ENCODE assay signal across 8 cellular contexts in genomic region chr3:129490273-129490675, GRCh38. TPM values are rescaled to one million over a fixed set of nuclear protein-coding genes. Genes with fewer than 3 reads are reported as not detected.
DNase-seq lines count a peak whose midpoint lies in the region; ATAC-seq, FAIRE-seq and TF ChIP-seq lines count a peak whose summit lies in the region.

No MANE protein-coding gene starts in this region.

- no peak for FAIRE-seq in H54 (lab: Jason Lieb, UNC)

- no peaks in the 10 kb centered on the region for H4K20me1 ChIP-seq in DOHH2 (ENCODE audit: control insufficient read depth, insufficient read depth, low read depth, low read length)

- H3K27me3 ChIP-seq in DOHH2 (ENCODE audit: control insufficient read depth, low read length), result no peaks in the 10 kb centered on the region
- no peaks in the 10 kb centered on the region for H3K27me3 ChIP-seq in heart right ventricle
- H3K27me3 ChIP-seq in vagina, result no peaks in the 10 kb centered on the region

- no peak overlapping the region for H3K4me2 ChIP-seq in DOHH2 (ENCODE audit: low read length)

- H3K27ac ChIP-seq in DOHH2 (ENCODE audit: low read depth, low read length), result no peak overlapping the region
- H3K27ac ChIP-seq in heart right ventricle, result peak overlapping the region in 9 of 10 donors; percentile 54 to 87 (median 76)
- H3K27ac ChIP-seq in vagina, result peak overlapping the region; percentile 94

- H3K4me3 ChIP-seq in DOHH2 (ENCODE audit: low read length) (no peak overlapping the region), NB4 (ENCODE audit: low read depth, low read length) (no peak overlapping the region), heart right ventricle (no peak overlapping the region), vagina (no peak overlapping the region)

- intact Hi-C loops in heart right ventricle (cut with DNase I) (loop anchor here in 9 of 10 donors (2.0 to 10.0 kb wide), 13 partner anchors 105 to 445 kb away; partner anchors contain the start of gene PLXND1 (in 4 of the 9)), posterior cingulate gyrus (cut with DNase I) (loop anchor here (2.0 to 5.0 kb wide), 4 partner anchors 117 to 447 kb away; partner anchors contain the start of gene PLXND1), vagina (cut with DNase I) (loop anchor here (5.0 kb wide), 1 partner anchor 122 kb away; no protein-coding TSS in a partner anchor)

- TF ChIP-seq CTCF in DOHH2 (IDR thresholded peaks at IDR 0.05; ENCODE audit: low read depth, low read length, poor library complexity, severe bottlenecking) (peak; percentile 86), NB4 (IDR thresholded peaks at IDR 0.05; ENCODE audit: low read depth, low read length) (peak; percentile 78), heart right ventricle (IDR thresholded peaks at IDR 0.05) (peak; percentile 78 to 96 (median 90)), vagina (IDR thresholded peaks at IDR 0.05) (peak; percentile 86 to 91 (median 87))

- no peaks in the 10 kb centered on the region for H3K9me2 ChIP-seq in DOHH2 (replicated peaks; ENCODE audit: control insufficient read depth, low read length)

- WGBS in heart right ventricle, 2 donors, result 14 to 20% methylated on average over 5 of the region's 5 CpGs

- H3F3A ChIP-seq in DOHH2 (ENCODE audit: control insufficient read depth, insufficient read depth), result no peaks in the 10 kb centered on the region

- H3K36me3 ChIP-seq in DOHH2 (ENCODE audit: control insufficient read depth, low read length) (peaks cover 5% of the 10 kb centered on the region; the same call in 1 of the 2 replicates), heart right ventricle (peaks cover 0 to 54% (median 7%) of the 10 kb centered on the region in 9 donors), vagina (peaks cover 0 to 9% of the 10 kb centered on the region in 2 donors)

- TF ChIP-seq POLR2A in H54 (IDR thresholded peaks at IDR 0.05; ENCODE audit: low read depth, low read length) (no peak), NB4 (IDR thresholded peaks at IDR 0.05; ENCODE audit: extremely low read depth, insufficient read length) (no peak), vagina (IDR thresholded peaks at IDR 0.05) (no peak)

- H3K4me1 ChIP-seq in DOHH2 (ENCODE audit: control insufficient read depth, low read length), result no peaks in the 10 kb centered on the region
- H3K4me1 ChIP-seq in heart right ventricle, result peaks cover 14 to 66% (median 40%) of the 10 kb centered on the region in 9 donors
- H3K4me1 ChIP-seq in vagina, result peaks cover 35% of the 10 kb centered on the region

- DNase-seq in H54 (ENCODE audit: insufficient read length, low spot score) (peak; percentile 95), NB4 (ENCODE audit: low read depth) (peak; percentile 84), SKM-1 (lab: John Stamatoyannopoulos, UW; ENCODE audit: unreplicated experiment) (peak; percentile 72), amniotic stem cell (lab: John Stamatoyannopoulos, UW) (peak; percentile 88), heart right ventricle (peak; percentile 79 to 88), posterior cingulate gyrus (peak; percentile 74 to 98 (median 86)), vagina (ENCODE audit: extremely low spot score in 2 of 2) (peak in 1 of 2 donors; percentile 98)

- H3K79me2 ChIP-seq in DOHH2 (ENCODE audit: control insufficient read depth, low read length), result no peaks in the 10 kb centered on the region

- peak; percentile 88 to 94 (median 91) for ATAC-seq in heart right ventricle

- no peaks in the 10 kb centered on the region for H3K9me3 ChIP-seq in DOHH2 (ENCODE audit: control insufficient read depth, insufficient read depth, low read length)
- no peaks in the 10 kb centered on the region for H3K9me3 ChIP-seq in heart right ventricle
- no peaks in the 10 kb centered on the region for H3K9me3 ChIP-seq in vagina

RNA-seq across cellular contexts. Expression of gene RHO, which starts 38.2 kb away (rescaled TPM):
- total RNA-seq in heart right ventricle (not detected), vagina (not detected)
- polyA plus RNA-seq in heart right ventricle, result not detected

RNA-seq across cellular contexts. Expression of gene IFT122, which starts 50.2 kb away (rescaled TPM):
- total RNA-seq in heart right ventricle (10 to 100 TPM; 12.4 to 23.9 (median 16.8) TPM), vagina (33.4 TPM)
- 10 to 100 TPM in 1 of 2 donors, 1 to 10 TPM in 1; 9.7 to 29.1 TPM for polyA plus RNA-seq in heart right ventricle

RNA-seq across cellular contexts. Expression of gene MBD4, which starts 50.5 kb away (rescaled TPM):
- total RNA-seq in heart right ventricle (10 to 100 TPM; 16.4 to 31.9 (median 19.2) TPM), vagina (32.4 TPM)
- polyA plus RNA-seq in heart right ventricle, result 10 to 100 TPM; 11.1 to 37.8 TPM

RNA-seq across cellular contexts. Expression of gene H1-8, which starts 52.7 kb away (rescaled TPM):
- total RNA-seq in heart right ventricle, result not detected
- not detected for polyA plus RNA-seq in heart right ventricle
- not detected for total RNA-seq in vagina
